In genomic region chr6:123415844-123416468, GRCh38 we compare ENCODE assay signal across 8 cellular contexts.
DNase-seq lines count a peak whose midpoint lies in the region; ATAC-seq, FAIRE-seq and TF ChIP-seq lines count a peak whose summit lies in the region.

No MANE protein-coding gene starts in this region.

- 8 to 9% methylated on average over 6 of the region's 6 CpGs for WGBS in pancreas, 2 donors

- H3K27me3 ChIP-seq in foreskin keratinocyte = no peaks in the 10 kb centered on the region
- no peaks in the 10 kb centered on the region for H3K27me3 ChIP-seq in pancreas

- intact Hi-C loops in pancreas (cut with DNase I) = loop anchor here in 1 of 3 donors (5.0 kb wide), 1 partner anchor 301 kb away; no protein-coding TSS in a partner anchor
- intact Hi-C loops in posterior vena cava (cut with DNase I) = loop anchor here (2.0 to 5.0 kb wide), 2 partner anchors 299 to 301 kb away; no protein-coding TSS in a partner anchor

- FAIRE-seq in pancreas (lab: Jason Lieb, UNC) = no peak

- ATAC-seq in GM19328 (IDR thresholded peaks at IDR 0.05; ENCODE audit: unreplicated experiment) = peak; percentile 95
- ATAC-seq in HG03175 (IDR thresholded peaks at IDR 0.05; ENCODE audit: unreplicated experiment) = peak; percentile 91
- peak; percentile 66 for ATAC-seq in foreskin keratinocyte
- peak in 3 of 4 donors; percentile 60 to 77 (median 68) for ATAC-seq in pancreas

- H3K4me1 ChIP-seq in foreskin keratinocyte (no peaks in the 10 kb centered on the region), pancreas (no peaks in the 10 kb centered on the region)

- peak; percentile 70 for TF ChIP-seq CTCF in foreskin keratinocyte (conservative IDR thresholded peaks at IDR 0.05)
- TF ChIP-seq CTCF in pancreas (IDR thresholded peaks at IDR 0.05) = peak; percentile 45 to 67 (median 58)

- no peaks in the 10 kb centered on the region for H3K36me3 ChIP-seq in pancreas

- no peak overlapping the region for H3K4me3 ChIP-seq in pancreas

- H3K9me3 ChIP-seq in pancreas = no peaks in the 10 kb centered on the region

- DNase-seq in DMS153 (lab: John Stamatoyannopoulos, UW) (peak; percentile 61), NCI-H2171 (lab: John Stamatoyannopoulos, UW) (peak; percentile 60), foreskin keratinocyte (peak; percentile 9 to 29), pancreas (peak in 4 of 6 donors; percentile 16 to 50 (median 18)), posterior vena cava (ENCODE audit: low spot score) (no peak)
- peak; percentile 59 for DNase-seq in activated CD4-positive, alpha-beta T cell treated with anti-CD3 and anti-CD28 coated beads for 48 hours

- H3K27ac ChIP-seq in foreskin keratinocyte (no peak overlapping the region), pancreas (no peak overlapping the region)
